ENCODE assay signal across 28 cellular contexts in the genomic region with DNA sequence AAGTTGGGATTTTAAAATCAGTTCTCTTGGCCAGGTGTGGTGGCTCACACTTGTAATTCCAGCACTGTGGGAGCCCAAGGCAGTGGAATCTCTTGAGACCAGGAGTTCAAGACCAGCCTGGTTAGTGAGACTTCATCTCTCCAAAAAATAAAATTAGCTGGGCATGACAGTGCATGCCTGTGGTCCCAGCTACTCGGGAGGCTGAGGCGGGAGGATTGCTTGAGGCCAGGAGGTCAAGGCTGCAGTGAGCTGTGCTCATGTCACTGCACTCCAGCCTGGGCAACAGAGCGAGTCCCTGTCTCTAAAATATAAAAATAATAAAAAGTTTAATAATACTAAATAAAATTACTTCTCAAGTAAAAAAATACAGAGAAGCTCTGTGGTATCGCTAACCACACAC.
"Had no signal": no experiment of that assay in that cellular context is flagged by ENCODE, and none has a peak within 500 bp of the region (broad histone marks: within the 10 kb centered on the region; RNA-seq: fewer than 3 reads in every experiment).

No MANE protein-coding gene starts in this region.

- H3K27me3 ChIP-seq: ascending aorta had no signal

- H3K4me3 ChIP-seq: ascending aorta had no signal

- H3K4me1 ChIP-seq: ascending aorta had no signal

- DNase-seq: activated B cell treated with CpG ODN at 0.5 μM for 24 hours; activated CD4-positive, alpha-beta memory T cell treated with anti-CD3 and anti-CD28 coated beads, Interleukin-2, amount 10 ng/mL, durations not matched to agents 7 days and 5 days; activated CD4-positive, alpha-beta T cell treated with anti-CD3 and anti-CD28 coated beads for 48 hours; activated CD4-positive, alpha-beta T cell treated with anti-CD3 and anti-CD28 coated beads, Interleukin-2, amount 10 ng/mL, durations not matched to agents 7 days and 5 days; activated CD4-positive, alpha-beta T cell treated with anti-CD3 and anti-CD28 coated beads, Interleukin-2, amount 50 U/mL, for 48 hours; activated CD4-positive, CD25-positive, alpha-beta regulatory T cell treated with anti-CD3 and anti-CD28 coated beads, Interleukin-2, amount 50 U/mL, for 72 hours; activated CD8-positive, alpha-beta memory T cell treated with anti-CD3 and anti-CD28 coated beads for 24 hours; activated CD8-positive, alpha-beta memory T cell treated with anti-CD3 and anti-CD28 coated beads, Interleukin-2, amount 10 ng/mL, durations not matched to agents 7 days and 5 days; activated CD8-positive, alpha-beta memory T cell treated with anti-CD3 and anti-CD28 coated beads, Interleukin-2, amount 50 U/mL, for 48 hours; activated CD8-positive, alpha-beta T cell treated with anti-CD3 and anti-CD28 coated beads, Interleukin-2, amount 10 ng/mL, durations not matched to agents 7 days and 5 days; activated effector memory CD4-positive, alpha-beta T cell treated with Interleukin-2 at 50 U/mL for 16 hours; activated gamma-delta T cell; activated naive CD4-positive, alpha-beta T cell treated with anti-CD3 and anti-CD28 coated beads, Interleukin-2, amount 10 ng/mL, durations not matched to agents 7 days and 5 days; activated naive CD4-positive, alpha-beta T cell treated with Interleukin-2 at 50 U/mL for 16 hours; activated naive CD8-positive, alpha-beta T cell treated with anti-CD3 and anti-CD28 coated beads, Interleukin-2, amount 10 ng/mL, durations not matched to agents 7 days and 5 days; activated naive CD8-positive, alpha-beta T cell treated with anti-CD3 and anti-CD28 coated beads, Interleukin-2, amount 50 U/mL, for 24 hours; activated T-cell treated with anti-CD3 and anti-CD28 coated beads, Interleukin-2, amount 50 U/mL, for 24 hours; activated T-cell treated with anti-CD3 and anti-CD28 coated beads, Interleukin-2, amount 50 U/mL, for 48 hours; amygdala; anterior cingulate cortex; caudate nucleus; cerebellar nuclear complex; T-helper 1 cell; T-helper 2 cell; T-helper 9 cell had no signal

- H3K36me3 ChIP-seq: ascending aorta had no signal

- H3K9me3 ChIP-seq: ascending aorta had no signal

- ATAC-seq: activated CD8-positive, alpha-beta memory T cell treated with anti-CD3 and anti-CD28 coated beads, Interleukin-2, amount 10 ng/mL, durations not matched to agents 7 days and 5 days; activated CD8-positive, alpha-beta T cell treated with anti-CD3 and anti-CD28 coated beads, Interleukin-2, amount 10 ng/mL, durations not matched to agents 7 days and 5 days; activated naive CD8-positive, alpha-beta T cell treated with anti-CD3 and anti-CD28 coated beads, Interleukin-2, amount 50 U/mL, for 24 hours had no signal

- H3K27ac ChIP-seq: ascending aorta, VCaP had no signal

- FAIRE-seq: TTC549 had no signal
